ENCODE assay signal across 1 cellular context in genomic region chr3:133572158-133573053, GRCh38.
TF ChIP-seq lines count a peak whose summit lies in the region.

No MANE protein-coding gene starts in this region.

TF ChIP-seq in GM12878, 131 proteins besides CTCF, POLR2A, EP300 and RAD21 (continued from another document and continues in another):
- no peak for TF ChIP-seq ZNF592 (IDR thresholded peaks at IDR 0.05)
- no peak for TF ChIP-seq KAT2A (conservative IDR thresholded peaks at IDR 0.05; ENCODE audit: control insufficient read depth, low read depth, low read length)
- peak; percentile 79 for TF ChIP-seq JUNB (IDR thresholded peaks at IDR 0.05)
- TF ChIP-seq TBL1XR1 (IDR thresholded peaks at IDR 0.05; ENCODE audit: low read depth, low read length), result peak; percentile 70; the same call in 1 of the 2 replicates
- peak; percentile 34 for TF ChIP-seq NBN (IDR thresholded peaks at IDR 0.05)
- TF ChIP-seq HDGF (IDR thresholded peaks at IDR 0.05), result no peak
- no peak for TF ChIP-seq RAD51 (IDR thresholded peaks at IDR 0.05)
- TF ChIP-seq HCFC1 (IDR thresholded peaks at IDR 0.05; ENCODE audit: low read length), result no peak
- peak; percentile 19; the same call in 1 of the 2 replicates for TF ChIP-seq IKZF1 (conservative IDR thresholded peaks at IDR 0.05)
- TF ChIP-seq TCF7 (IDR thresholded peaks at IDR 0.05; ENCODE audit: borderline replicate concordance), result no peak
- TF ChIP-seq, protein P1, sequence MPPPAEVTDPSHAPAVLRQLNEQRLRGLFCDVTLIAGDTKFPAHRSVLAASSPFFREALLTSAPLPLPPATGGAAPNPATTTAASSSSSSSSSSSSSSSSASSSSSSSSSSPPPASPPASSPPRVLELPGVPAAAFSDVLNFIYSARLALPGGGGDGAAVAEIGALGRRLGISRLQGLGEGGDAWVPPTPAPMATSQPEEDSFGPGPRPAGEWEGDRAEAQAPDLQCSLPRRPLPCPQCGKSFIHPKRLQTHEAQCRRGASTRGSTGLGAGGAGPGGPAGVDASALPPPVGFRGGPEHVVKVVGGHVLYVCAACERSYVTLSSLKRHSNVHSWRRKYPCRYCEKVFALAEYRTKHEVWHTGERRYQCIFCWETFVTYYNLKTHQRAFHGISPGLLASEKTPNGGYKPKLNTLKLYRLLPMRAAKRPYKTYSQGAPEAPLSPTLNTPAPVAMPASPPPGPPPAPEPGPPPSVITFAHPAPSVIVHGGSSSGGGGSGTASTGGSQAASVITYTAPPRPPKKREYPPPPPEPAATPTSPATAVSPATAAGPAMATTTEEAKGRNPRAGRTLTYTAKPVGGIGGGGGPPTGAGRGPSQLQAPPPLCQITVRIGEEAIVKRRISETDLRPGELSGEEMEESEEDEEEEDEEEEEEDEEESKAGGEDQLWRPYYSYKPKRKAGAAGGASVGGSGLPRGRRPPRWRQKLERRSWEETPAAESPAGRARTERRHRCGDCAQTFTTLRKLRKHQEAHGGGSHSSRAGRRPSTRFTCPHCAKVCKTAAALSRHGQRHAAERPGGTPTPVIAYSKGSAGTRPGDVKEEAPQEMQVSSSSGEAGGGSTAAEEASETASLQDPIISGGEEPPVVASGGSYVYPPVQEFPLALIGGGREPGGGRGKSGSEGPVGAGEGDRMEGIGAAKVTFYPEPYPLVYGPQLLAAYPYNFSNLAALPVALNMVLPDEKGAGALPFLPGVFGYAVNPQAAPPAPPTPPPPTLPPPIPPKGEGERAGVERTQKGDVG (CRISPR knock-in tag; IDR thresholded peaks at IDR 0.05), result no peak
- TF ChIP-seq GABPA (IDR thresholded peaks at IDR 0.05; ENCODE audit: low read depth), result peak; percentile 27; the same call in 1 of the 2 replicates
- peak; percentile 66; the same call in 1 of the 2 replicates for TF ChIP-seq MLLT1 (IDR thresholded peaks at IDR 0.05)
- no peak for TF ChIP-seq POLR2AphosphoS5 (IDR thresholded peaks at IDR 0.05; ENCODE audit: low read length)
- TF ChIP-seq NFYA (IDR thresholded peaks at IDR 0.05; ENCODE audit: borderline replicate concordance, low read depth, low read length), result no peak
- no peak for TF ChIP-seq SRF (IDR thresholded peaks at IDR 0.05; ENCODE audit: low read depth in 2 of 2, low read length in 2 of 2)
- TF ChIP-seq RUNX3 (IDR thresholded peaks at IDR 0.05; ENCODE audit: low read length), result peak; percentile 66
- no peak for TF ChIP-seq MYC (IDR thresholded peaks at IDR 0.05; ENCODE audit: insufficient read depth, insufficient read length, insufficient replicate concordance, low read length, severe bottlenecking)
- TF ChIP-seq CEBPZ (IDR thresholded peaks at IDR 0.05; ENCODE audit: low read depth, low read length), result no peak
- TF ChIP-seq ZZZ3 (IDR thresholded peaks at IDR 0.05; ENCODE audit: control insufficient read depth, insufficient read length, low read depth), result no peak
- TF ChIP-seq, protein P2, sequence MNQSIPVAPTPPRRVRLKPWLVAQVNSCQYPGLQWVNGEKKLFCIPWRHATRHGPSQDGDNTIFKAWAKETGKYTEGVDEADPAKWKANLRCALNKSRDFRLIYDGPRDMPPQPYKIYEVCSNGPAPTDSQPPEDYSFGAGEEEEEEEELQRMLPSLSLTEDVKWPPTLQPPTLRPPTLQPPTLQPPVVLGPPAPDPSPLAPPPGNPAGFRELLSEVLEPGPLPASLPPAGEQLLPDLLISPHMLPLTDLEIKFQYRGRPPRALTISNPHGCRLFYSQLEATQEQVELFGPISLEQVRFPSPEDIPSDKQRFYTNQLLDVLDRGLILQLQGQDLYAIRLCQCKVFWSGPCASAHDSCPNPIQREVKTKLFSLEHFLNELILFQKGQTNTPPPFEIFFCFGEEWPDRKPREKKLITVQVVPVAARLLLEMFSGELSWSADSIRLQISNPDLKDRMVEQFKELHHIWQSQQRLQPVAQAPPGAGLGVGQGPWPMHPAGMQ (IDR thresholded peaks at IDR 0.05; ENCODE audit: borderline replicate concordance), result no peak
- no peak for TF ChIP-seq STAT3 (IDR thresholded peaks at IDR 0.05; ENCODE audit: low read depth, low read length)
- TF ChIP-seq ZSCAN29 (IDR thresholded peaks at IDR 0.05), result no peak
- TF ChIP-seq NR2C2 (IDR thresholded peaks at IDR 0.05; ENCODE audit: borderline replicate concordance, control insufficient read depth, insufficient read length, low read depth), result no peak
- no peak for TF ChIP-seq NR2C1 (IDR thresholded peaks at IDR 0.05)
- TF ChIP-seq SUZ12 (IDR thresholded peaks at IDR 0.05; ENCODE audit: unreplicated experiment), result no peak
- TF ChIP-seq SUPT20H (IDR thresholded peaks at IDR 0.05; ENCODE audit: borderline replicate concordance, control insufficient read depth, low read depth, low read length), result no peak
- no peak for TF ChIP-seq EGR1 (IDR thresholded peaks at IDR 0.05; ENCODE audit: borderline replicate concordance in 1 of 2, low read depth in 2 of 2, low read length in 2 of 2)
- TF ChIP-seq PBX3 (IDR thresholded peaks at IDR 0.05; ENCODE audit: insufficient replicate concordance, low read depth, low read length), result no peak
- TF ChIP-seq CREM (IDR thresholded peaks at IDR 0.05; ENCODE audit: low read depth), result peak; percentile 55; the same call in 1 of the 2 replicates
- TF ChIP-seq YY1 (IDR thresholded peaks at IDR 0.05; ENCODE audit: low read depth, low read length), result peak; percentile 52; the same call in 1 of the 2 replicates
- no peak for TF ChIP-seq CBX3 (IDR thresholded peaks at IDR 0.05; ENCODE audit: borderline replicate concordance, low read depth)
- TF ChIP-seq CHD4 (IDR thresholded peaks at IDR 0.05), result peak; percentile 89
- 0 out of 2 replicates have a peak, but pooled peaks have one; percentile 42 for TF ChIP-seq RELB (IDR thresholded peaks at IDR 0.05; ENCODE audit: low read depth)
- TF ChIP-seq TAF1 (IDR thresholded peaks at IDR 0.05; ENCODE audit: borderline replicate concordance, low read depth, low read length), result no peak
- 0 out of 2 replicates have a peak, but pooled peaks have one; percentile 53 for TF ChIP-seq IRF4 (IDR thresholded peaks at IDR 0.05; ENCODE audit: low read depth, low read length)
- TF ChIP-seq, protein P3, sequence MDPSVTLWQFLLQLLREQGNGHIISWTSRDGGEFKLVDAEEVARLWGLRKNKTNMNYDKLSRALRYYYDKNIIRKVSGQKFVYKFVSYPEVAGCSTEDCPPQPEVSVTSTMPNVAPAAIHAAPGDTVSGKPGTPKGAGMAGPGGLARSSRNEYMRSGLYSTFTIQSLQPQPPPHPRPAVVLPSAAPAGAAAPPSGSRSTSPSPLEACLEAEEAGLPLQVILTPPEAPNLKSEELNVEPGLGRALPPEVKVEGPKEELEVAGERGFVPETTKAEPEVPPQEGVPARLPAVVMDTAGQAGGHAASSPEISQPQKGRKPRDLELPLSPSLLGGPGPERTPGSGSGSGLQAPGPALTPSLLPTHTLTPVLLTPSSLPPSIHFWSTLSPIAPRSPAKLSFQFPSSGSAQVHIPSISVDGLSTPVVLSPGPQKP (IDR thresholded peaks at IDR 0.05; ENCODE audit: low read depth, low read length), result no peak
